ENCODE assay signal across 8 cellular contexts in the genomic region with DNA sequence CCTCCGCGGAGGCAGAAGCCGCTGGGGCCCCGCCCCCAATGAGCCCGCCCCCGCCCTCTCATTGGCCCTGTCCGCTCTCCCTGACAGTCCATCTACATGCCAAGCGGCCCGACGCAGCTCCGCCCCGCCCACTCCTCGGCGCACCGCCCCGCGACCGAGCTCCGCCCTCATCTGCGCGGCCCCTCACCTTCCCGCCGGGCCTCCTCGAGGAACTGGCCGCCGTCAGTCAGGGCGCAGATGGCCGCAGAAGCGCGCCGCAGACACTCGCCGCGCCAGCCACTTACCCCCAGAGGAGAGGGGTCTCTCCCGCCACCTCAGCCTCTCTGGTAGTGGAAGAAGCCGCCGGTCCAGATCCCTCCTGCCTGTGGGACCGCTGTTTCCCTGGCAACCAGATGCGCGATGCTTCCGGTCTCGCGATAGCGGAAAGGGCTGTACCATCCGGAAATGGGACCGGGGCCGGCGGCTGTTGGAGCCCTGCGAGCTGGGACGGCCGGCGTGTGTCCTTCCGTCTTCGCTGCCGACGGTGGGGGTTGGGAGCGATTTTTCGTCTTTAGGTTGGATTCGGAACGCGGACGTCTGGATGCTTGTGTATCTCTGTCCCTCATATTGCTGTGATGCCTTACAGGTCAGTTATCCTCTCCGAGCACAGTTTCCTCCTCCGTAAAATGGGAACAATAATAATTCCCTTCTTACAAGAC. TPM values are rescaled to one million over a fixed set of nuclear protein-coding genes. Genes with fewer than 3 reads are reported as not detected.
DNase-seq lines count a peak whose midpoint lies in the region; ATAC-seq, FAIRE-seq and TF ChIP-seq lines count a peak whose summit lies in the region.

A gene (minus strand): TSS at position 401 of the 698 bp plus-strand sequence. CDS start 6,317 bp downstream, outside the sequence.

- peaks cover 5% of the 10 kb centered on the region for H3K27me3 Mint-ChIP-seq in activated naive CD8-positive, alpha-beta T cell treated with anti-CD3 and anti-CD28 coated beads, Interleukin-2, amount 10 ng/mL, durations not matched to agents 7 days and 5 days

- H3K9me3 ChIP-seq in pancreas, result no peaks in the 10 kb centered on the region
- H3K9me3 ChIP-seq in tibial artery, result no peaks in the 10 kb centered on the region

- no peaks in the 10 kb centered on the region for H3K9me3 Mint-ChIP-seq in activated naive CD8-positive, alpha-beta T cell treated with anti-CD3 and anti-CD28 coated beads, Interleukin-2, amount 10 ng/mL, durations not matched to agents 7 days and 5 days

- POLR2A ChIA-PET in activated naive CD8-positive, alpha-beta T cell treated with anti-CD3 and anti-CD28 coated beads, Interleukin-2, amount 10 ng/mL, durations not matched to agents 7 days and 5 days (lab: Charles Lee), result interaction anchor here (0.9 to 2.3 kb wide), 9 partner anchors 8 to 256 kb away, joined by 3 to 9 read pairs (median 5); a partner anchor contains a TSS

- TF ChIP-seq CTCF in pancreas (IDR thresholded peaks at IDR 0.05) (no peak), tibial artery (IDR thresholded peaks at IDR 0.05) (no peak)

- TF ChIP-seq POLR2A in GM10847 (IDR thresholded peaks at IDR 0.05; ENCODE audit: extremely low read depth, insufficient read length), result peak; percentile 79

- H3K36me3 ChIP-seq in pancreas (no peaks in the 10 kb centered on the region), tibial artery (no peaks in the 10 kb centered on the region)

- H3K4me1 Mint-ChIP-seq in activated naive CD8-positive, alpha-beta T cell treated with anti-CD3 and anti-CD28 coated beads, Interleukin-2, amount 10 ng/mL, durations not matched to agents 7 days and 5 days, result peaks cover 28% of the 10 kb centered on the region

- no peak for FAIRE-seq in pancreas (lab: Jason Lieb, UNC)

- intact Hi-C loops in Right ventricle myocardium inferior (cut with DNase I) (loop anchor here (5.0 kb wide), 2 partner anchors 255 to 325 kb away; a partner anchor contains a TSS), pancreas (cut with DNase I) (no loop called here), tibial artery (cut with DNase I; ENCODE audit: low total_unique reads) (loop anchor here (5.0 to 10.0 kb wide), 2 partner anchors 150 to 262 kb away; a partner anchor contains a TSS)

- H3K4me1 ChIP-seq in pancreas (peaks cover 0 to 10% (median 9%) of the 10 kb centered on the region in 3 donors), tibial artery (peaks cover 0 to 18% (median 12%) of the 10 kb centered on the region in 4 donors)

- peak within 1 kb of the TSS; percentile 74 for H3K27ac Mint-ChIP-seq in activated naive CD8-positive, alpha-beta T cell treated with anti-CD3 and anti-CD28 coated beads, Interleukin-2, amount 10 ng/mL, durations not matched to agents 7 days and 5 days

- ATAC-seq in HG02642 (IDR thresholded peaks at IDR 0.05; ENCODE audit: poor library complexity, unreplicated experiment) (peak; percentile 99), Right ventricle myocardium inferior (peak; percentile 99), pancreas (peak; percentile 97 to 98 (median 98))
- peak; percentile 98 for ATAC-seq in activated naive CD8-positive, alpha-beta T cell treated with anti-CD3 and anti-CD28 coated beads, Interleukin-2, amount 10 ng/mL, durations not matched to agents 7 days and 5 days (ENCODE audit: low read depth)

- H3K27me3 ChIP-seq in pancreas, result peaks cover 0 to 7% (median 0%) of the 10 kb centered on the region in 4 donors
- no peaks in the 10 kb centered on the region for H3K27me3 ChIP-seq in tibial artery

- H3K4me3 ChIP-seq in pancreas, result peak within 1 kb of the TSS; percentile 68 to 86 (median 76)
- peak within 1 kb of the TSS; percentile 67 to 77 for H3K4me3 ChIP-seq in tibial artery

- DNase-seq in NCI-H1105 (lab: John Stamatoyannopoulos, UW) (peak; percentile 66), SKM-1 (lab: John Stamatoyannopoulos, UW; ENCODE audit: unreplicated experiment) (peak; percentile 95), Right ventricle myocardium inferior (ENCODE audit: missing footprints) (peak; percentile 98), pancreas (peak; percentile 93 to 97 (median 94)), tibial artery (peak; percentile 97 to 98)
- DNase-seq in activated naive CD8-positive, alpha-beta T cell treated with anti-CD3 and anti-CD28 coated beads, Interleukin-2, amount 10 ng/mL, durations not matched to agents 7 days and 5 days, result peak; percentile 98

- 1% methylated on average over 57 to 64 of the region's 64 CpGs for WGBS in pancreas, 2 donors

- peak within 1 kb of the TSS; percentile 80 for H3K4me3 Mint-ChIP-seq in activated naive CD8-positive, alpha-beta T cell treated with anti-CD3 and anti-CD28 coated beads, Interleukin-2, amount 10 ng/mL, durations not matched to agents 7 days and 5 days

- H3K27ac ChIP-seq in pancreas, result peak within 1 kb of the TSS in 3 of 4 donors; percentile 23 to 66 (median 47)
- peak within 1 kb of the TSS; percentile 63 to 67 for H3K27ac ChIP-seq in tibial artery

- H3K36me3 Mint-ChIP-seq in activated naive CD8-positive, alpha-beta T cell treated with anti-CD3 and anti-CD28 coated beads, Interleukin-2, amount 10 ng/mL, durations not matched to agents 7 days and 5 days, result peaks cover 1% of the 10 kb centered on the region

RNA-seq across cellular contexts. Expression of the gene that starts here (rescaled TPM):
- total RNA-seq in activated naive CD8-positive, alpha-beta T cell treated with anti-CD3 and anti-CD28 coated beads, Interleukin-2, amount 10 ng/mL, durations not matched to agents 7 days and 5 days, result under 1 TPM; 0.68 to 0.75 TPM
- total RNA-seq in Right ventricle myocardium inferior (0.73 TPM), pancreas (under 1 TPM; 0.24 to 0.64 (median 0.38) TPM)
- under 1 TPM; 0.11 to 0.45 TPM for polyA plus RNA-seq in pancreas

Comparison
In these comparisons a context has a peak if more than half of its experiments do, and no peak if none do; other contexts are left out.
1. Peak in every context shown above with its lines: DNase-seq, ATAC-seq, H3K4me3 ChIP-seq and H3K27ac ChIP-seq.
2. Peak in DNase-seq and ATAC-seq in activated naive CD8-positive, alpha-beta T cell treated with anti-CD3 and anti-CD28 coated beads, Interleukin-2, amount 10 ng/mL, durations not matched to agents 7 days and 5 days; RNA of the gene not detected or under 1 TPM.
3. Peak in DNase-seq and ATAC-seq in Right ventricle myocardium inferior; RNA of the gene not detected or under 1 TPM.
4. Peak in DNase-seq, ATAC-seq, H3K4me3 ChIP-seq and H3K27ac ChIP-seq in pancreas; RNA of the gene not detected or under 1 TPM.
5. intact Hi-C loops: an anchor here in Right ventricle myocardium inferior (5.0 kb wide) and tibial artery (5.0 to 10.0 kb wide); none called in pancreas.